ENCODE assay signal across 23 cellular contexts in genomic region chr2:119735565-119735964, GRCh38.
"Had no signal": no experiment of that assay in that cellular context is flagged by ENCODE, and none has a peak within 500 bp of the region (broad histone marks: within the 10 kb centered on the region; RNA-seq: fewer than 3 reads in every experiment).

No MANE protein-coding gene starts in this region.

- H3K4me1 Mint-ChIP-seq: immature natural killer cell; stimulated activated naive CD8-positive, alpha-beta T cell treated with anti-CD3 and anti-CD28 coated beads, Interleukin-15, amount 100 ng/mL, for 72 hours had no signal

- DNase-seq: cortex of kidney; hypothalamus; immature natural killer cell; kidney glomerular epithelial cell; left ventricle myocardium superior; lower lobe of right lung; natural killer cell; stimulated activated CD4-positive, alpha-beta T cell treated with anti-CD3 and anti-CD28 coated beads, Interleukin-12 subunit alpha, Interleukin-12 subunit beta, amount 100 ng/mL, for 4 hours; stimulated activated CD4-positive, alpha-beta T cell treated with anti-CD3 and anti-CD28 coated beads, Interleukin-1b, Interleukin-23, amount 100 ng/mL, for 48 hours; stimulated activated CD4-positive, alpha-beta T cell treated with anti-CD3 and anti-CD28 coated beads, Interleukin-4, amount 100 ng/mL, for 1 hour; stimulated activated CD8-positive, alpha-beta memory T cell treated with anti-CD3 and anti-CD28 coated beads, Interleukin-4, amount 100 ng/mL, for 48 hours; stimulated activated naive CD4-positive, alpha-beta T cell; stimulated activated naive CD8-positive, alpha-beta T cell treated with anti-CD3 and anti-CD28 coated beads, Interleukin-15, amount 100 ng/mL, for 72 hours; upper lobe of left lung had no signal

- H3K4me3 Mint-ChIP-seq: immature natural killer cell; natural killer cell; neural crest cell; stimulated activated naive CD8-positive, alpha-beta T cell treated with anti-CD3 and anti-CD28 coated beads, Interleukin-15, amount 100 ng/mL, for 72 hours had no signal

- FAIRE-seq: frontal cortex, urothelium cell line had no signal

- H3K4me2 ChIP-seq: smooth muscle cell had no signal

- H3K79me2 ChIP-seq: parathyroid adenoma had no signal

- H3K27me3 Mint-ChIP-seq: stimulated activated naive CD8-positive, alpha-beta T cell treated with anti-CD3 and anti-CD28 coated beads, Interleukin-15, amount 100 ng/mL, for 72 hours had no signal

- H3K36me3 ChIP-seq: lower lobe of right lung, right atrium auricular region, suprapubic skin, upper lobe of left lung had no signal

- H3K27me3 ChIP-seq: right atrium auricular region, suprapubic skin, upper lobe of left lung had no signal

- H3K9me3 Mint-ChIP-seq: immature natural killer cell; natural killer cell; neural crest cell; stimulated activated naive CD8-positive, alpha-beta T cell treated with anti-CD3 and anti-CD28 coated beads, Interleukin-15, amount 100 ng/mL, for 72 hours had no signal

- H3K9ac ChIP-seq: parathyroid adenoma had no signal

- H3K9me3 ChIP-seq: lower lobe of right lung, right atrium auricular region, suprapubic skin, upper lobe of left lung had no signal

- H3K27ac ChIP-seq: lower lobe of right lung, parathyroid adenoma, right atrium auricular region, suprapubic skin, upper lobe of left lung had no signal

- H3K4me3 ChIP-seq: lower lobe of right lung, right atrium auricular region, smooth muscle cell, suprapubic skin, upper lobe of left lung had no signal

- H3K4me1 ChIP-seq: lower lobe of right lung, right atrium auricular region, suprapubic skin had no signal

- H3K36me3 Mint-ChIP-seq: natural killer cell had no signal

- H3K27ac Mint-ChIP-seq: immature natural killer cell; natural killer cell; progenitor cell of endocrine pancreas; stimulated activated naive CD8-positive, alpha-beta T cell treated with anti-CD3 and anti-CD28 coated beads, Interleukin-15, amount 100 ng/mL, for 72 hours had no signal

- H2AFZ ChIP-seq: parathyroid adenoma had no signal

- ATAC-seq: left ventricle myocardium superior; lower lobe of right lung; natural killer cell; sciatic nerve; stimulated activated naive CD8-positive, alpha-beta T cell treated with anti-CD3 and anti-CD28 coated beads, Interleukin-15, amount 100 ng/mL, for 72 hours had no signal
